ENCODE assay signal across 2 cellular contexts in the genomic region with DNA sequence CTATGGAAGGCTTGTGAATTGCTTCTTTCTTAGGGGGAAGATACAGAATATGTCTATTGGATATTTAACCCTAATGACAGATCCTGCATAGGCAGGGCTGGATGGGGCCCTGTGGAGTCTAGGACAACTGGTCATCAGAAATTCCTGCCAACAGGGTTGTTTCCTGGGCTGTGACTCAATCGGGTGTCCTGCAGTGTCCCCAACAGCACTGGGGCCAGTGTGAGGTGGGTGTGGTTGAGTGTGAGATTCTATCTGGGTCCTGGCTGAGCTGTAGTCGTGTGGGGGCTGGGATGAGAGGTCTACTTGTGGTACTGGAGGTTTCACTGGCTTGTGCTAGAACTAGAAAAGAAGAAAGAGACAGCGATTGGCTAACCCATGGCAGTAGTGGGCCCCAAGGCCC.
TF ChIP-seq lines count a peak whose summit lies in the region.

No MANE protein-coding gene starts in this region.

TF ChIP-seq in K562, 482 proteins besides CTCF, POLR2A, EP300 and RAD21 (continues in another document):
- TF ChIP-seq SREBF1 (IDR thresholded peaks at IDR 0.05; ENCODE audit: borderline replicate concordance, low read depth, low read length) = no peak
- TF ChIP-seq, protein P1, sequence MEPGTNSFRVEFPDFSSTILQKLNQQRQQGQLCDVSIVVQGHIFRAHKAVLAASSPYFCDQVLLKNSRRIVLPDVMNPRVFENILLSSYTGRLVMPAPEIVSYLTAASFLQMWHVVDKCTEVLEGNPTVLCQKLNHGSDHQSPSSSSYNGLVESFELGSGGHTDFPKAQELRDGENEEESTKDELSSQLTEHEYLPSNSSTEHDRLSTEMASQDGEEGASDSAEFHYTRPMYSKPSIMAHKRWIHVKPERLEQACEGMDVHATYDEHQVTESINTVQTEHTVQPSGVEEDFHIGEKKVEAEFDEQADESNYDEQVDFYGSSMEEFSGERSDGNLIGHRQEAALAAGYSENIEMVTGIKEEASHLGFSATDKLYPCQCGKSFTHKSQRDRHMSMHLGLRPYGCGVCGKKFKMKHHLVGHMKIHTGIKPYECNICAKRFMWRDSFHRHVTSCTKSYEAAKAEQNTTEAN (CRISPR knock-in tag; IDR thresholded peaks at IDR 0.05) = no peak
- peak; percentile 39 to 72; a peak in 3 of 4 replicates for TF ChIP-seq TRIM24 (IDR thresholded peaks at IDR 0.05)
- no peak for TF ChIP-seq ILF3 (IDR thresholded peaks at IDR 0.05; ENCODE audit: borderline replicate concordance)
- TF ChIP-seq SRF (CRISPR knock-in tag; IDR thresholded peaks at IDR 0.05) = no peak
- TF ChIP-seq KLF16 (IDR thresholded peaks at IDR 0.05) = no peak
- peak; percentile 85 for TF ChIP-seq RNF2 (IDR thresholded peaks at IDR 0.05)
- TF ChIP-seq SMARCB1 (IDR thresholded peaks at IDR 0.05; ENCODE audit: insufficient read length, low read depth) = no peak
- TF ChIP-seq, protein P2, sequence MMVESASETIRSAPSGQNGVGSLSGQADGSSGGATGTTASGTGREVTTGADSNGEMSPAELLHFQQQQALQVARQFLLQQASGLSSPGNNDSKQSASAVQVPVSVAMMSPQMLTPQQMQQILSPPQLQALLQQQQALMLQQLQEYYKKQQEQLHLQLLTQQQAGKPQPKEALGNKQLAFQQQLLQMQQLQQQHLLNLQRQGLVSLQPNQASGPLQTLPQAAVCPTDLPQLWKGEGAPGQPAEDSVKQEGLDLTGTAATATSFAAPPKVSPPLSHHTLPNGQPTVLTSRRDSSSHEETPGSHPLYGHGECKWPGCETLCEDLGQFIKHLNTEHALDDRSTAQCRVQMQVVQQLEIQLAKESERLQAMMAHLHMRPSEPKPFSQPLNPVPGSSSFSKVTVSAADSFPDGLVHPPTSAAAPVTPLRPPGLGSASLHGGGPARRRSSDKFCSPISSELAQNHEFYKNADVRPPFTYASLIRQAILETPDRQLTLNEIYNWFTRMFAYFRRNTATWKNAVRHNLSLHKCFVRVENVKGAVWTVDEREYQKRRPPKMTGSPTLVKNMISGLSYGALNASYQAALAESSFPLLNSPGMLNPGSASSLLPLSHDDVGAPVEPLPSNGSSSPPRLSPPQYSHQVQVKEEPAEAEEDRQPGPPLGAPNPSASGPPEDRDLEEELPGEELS (CRISPR knock-in tag; IDR thresholded peaks at IDR 0.05; ENCODE audit: borderline replicate concordance) = no peak
- no peak for TF ChIP-seq MECOM (CRISPR knock-in tag; IDR thresholded peaks at IDR 0.05)
- TF ChIP-seq EHMT2 (IDR thresholded peaks at IDR 0.05) = peak; percentile 86
- TF ChIP-seq, protein P3, sequence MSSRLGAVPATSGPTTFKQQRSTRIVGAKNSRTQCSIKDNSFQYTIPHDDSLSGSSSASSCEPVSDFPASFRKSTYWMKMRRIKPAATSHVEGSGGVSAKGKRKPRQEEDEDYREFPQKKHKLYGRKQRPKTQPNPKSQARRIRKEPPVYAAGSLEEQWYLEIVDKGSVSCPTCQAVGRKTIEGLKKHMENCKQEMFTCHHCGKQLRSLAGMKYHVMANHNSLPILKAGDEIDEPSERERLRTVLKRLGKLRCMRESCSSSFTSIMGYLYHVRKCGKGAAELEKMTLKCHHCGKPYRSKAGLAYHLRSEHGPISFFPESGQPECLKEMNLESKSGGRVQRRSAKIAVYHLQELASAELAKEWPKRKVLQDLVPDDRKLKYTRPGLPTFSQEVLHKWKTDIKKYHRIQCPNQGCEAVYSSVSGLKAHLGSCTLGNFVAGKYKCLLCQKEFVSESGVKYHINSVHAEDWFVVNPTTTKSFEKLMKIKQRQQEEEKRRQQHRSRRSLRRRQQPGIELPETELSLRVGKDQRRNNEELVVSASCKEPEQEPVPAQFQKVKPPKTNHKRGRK (tag; IDR thresholded peaks at IDR 0.05) = no peak
- peak; percentile 47; the same call in 1 of the 2 replicates for TF ChIP-seq MYC (IDR thresholded peaks at IDR 0.05; ENCODE audit: low read depth, low read length)
- TF ChIP-seq MYC (CRISPR knock-in tag; IDR thresholded peaks at IDR 0.05; ENCODE audit: borderline replicate concordance, low read depth) = no peak
- TF ChIP-seq FIP1L1 (IDR thresholded peaks at IDR 0.05; ENCODE audit: low read depth, low read length, poor library complexity, severe bottlenecking) = no peak
- TF ChIP-seq SMARCC2 (IDR thresholded peaks at IDR 0.05; ENCODE audit: low read depth) = peak; percentile 77
- TF ChIP-seq ESRRA (IDR thresholded peaks at IDR 0.05; ENCODE audit: borderline replicate concordance, low read depth) = peak; percentile 37; the same call in 1 of the 2 replicates
- no peak; the same call in 1 of the 2 replicates for TF ChIP-seq KLF6 (CRISPR knock-in tag; IDR thresholded peaks at IDR 0.05; ENCODE audit: borderline replicate concordance)
- no peak for TF ChIP-seq SPI1 (IDR thresholded peaks at IDR 0.05; ENCODE audit: borderline replicate concordance, low read depth, low read length)
- no peak for TF ChIP-seq CHD1 (IDR thresholded peaks at IDR 0.05; ENCODE audit: low read length)
- peak in 1 of 2 experiments; percentile 50; a peak in 1 of 4 replicates for TF ChIP-seq TBL1XR1 (IDR thresholded peaks at IDR 0.05; ENCODE audit: low read length in 2 of 2)
- no peak for TF ChIP-seq RHOXF2B (CRISPR knock-in tag; conservative IDR thresholded peaks at IDR 0.05)
- TF ChIP-seq HIVEP1 (CRISPR knock-in tag; IDR thresholded peaks at IDR 0.05) = no peak
- TF ChIP-seq ZEB2 (IDR thresholded peaks at IDR 0.05) = no peak
- peak; percentile 79; the same call in 1 of the 2 replicates for TF ChIP-seq MTA3 (IDR thresholded peaks at IDR 0.05; ENCODE audit: borderline replicate concordance)

TF ChIP-seq in HepG2, 621 proteins besides CTCF, POLR2A, EP300 and RAD21:
- TF ChIP-seq, protein P4, sequence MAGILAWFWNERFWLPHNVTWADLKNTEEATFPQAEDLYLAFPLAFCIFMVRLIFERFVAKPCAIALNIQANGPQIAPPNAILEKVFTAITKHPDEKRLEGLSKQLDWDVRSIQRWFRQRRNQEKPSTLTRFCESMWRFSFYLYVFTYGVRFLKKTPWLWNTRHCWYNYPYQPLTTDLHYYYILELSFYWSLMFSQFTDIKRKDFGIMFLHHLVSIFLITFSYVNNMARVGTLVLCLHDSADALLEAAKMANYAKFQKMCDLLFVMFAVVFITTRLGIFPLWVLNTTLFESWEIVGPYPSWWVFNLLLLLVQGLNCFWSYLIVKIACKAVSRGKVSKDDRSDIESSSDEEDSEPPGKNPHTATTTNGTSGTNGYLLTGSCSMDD (CRISPR knock-in tag; IDR thresholded peaks at IDR 0.05) = no peak
- TF ChIP-seq PHF21A (CRISPR knock-in tag; IDR thresholded peaks at IDR 0.05) = no peak
- TF ChIP-seq FIP1L1 (IDR thresholded peaks at IDR 0.05; ENCODE audit: borderline replicate concordance, insufficient read depth, low read depth, low read length) = no peak
- TF ChIP-seq ZNF234 (CRISPR knock-in tag; conservative IDR thresholded peaks at IDR 0.05) = no peak
- TF ChIP-seq RELA (CRISPR knock-in tag; IDR thresholded peaks at IDR 0.05) = no peak
- no peak for TF ChIP-seq ZNF44 (CRISPR knock-in tag; IDR thresholded peaks at IDR 0.05)
- no peak for TF ChIP-seq ZNF556 (CRISPR knock-in tag; IDR thresholded peaks at IDR 0.05; ENCODE audit: borderline replicate concordance)
- TF ChIP-seq ZNF34 (CRISPR knock-in tag; IDR thresholded peaks at IDR 0.05; ENCODE audit: borderline replicate concordance) = no peak
- no peak for TF ChIP-seq GTF3A (CRISPR knock-in tag; conservative IDR thresholded peaks at IDR 0.05)
